In the genomic region with DNA sequence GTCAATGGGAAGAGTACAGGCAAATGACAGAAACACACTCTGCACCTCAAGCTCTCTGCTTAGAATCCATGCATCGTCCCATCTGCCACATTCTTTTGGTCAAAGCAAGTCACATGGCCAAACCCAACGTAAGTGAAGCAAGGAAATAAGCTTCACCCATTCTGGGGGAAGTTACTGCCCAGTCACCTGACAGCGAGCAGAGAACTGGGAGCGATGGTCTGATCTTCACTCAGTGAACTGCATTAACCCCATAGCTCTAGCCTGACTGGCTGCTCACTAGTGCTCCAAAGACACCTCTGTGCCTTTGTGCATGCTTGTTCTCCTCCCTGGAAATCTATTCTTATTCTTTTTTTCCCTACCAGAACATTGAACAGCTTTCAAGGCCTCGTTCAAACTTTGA, we compare ENCODE assay signal across 18 cellular contexts.
DNase-seq lines count a peak whose midpoint lies in the region; ATAC-seq, FAIRE-seq and TF ChIP-seq lines count a peak whose summit lies in the region.
"Had no signal": no experiment of that assay in that cellular context is flagged by ENCODE, and none has a peak within 500 bp of the region (broad histone marks: within the 10 kb centered on the region; RNA-seq: fewer than 3 reads in every experiment).

No MANE protein-coding gene starts in this region.

- H3K27me3 Mint-ChIP-seq in activated T-cell treated with anti-CD3 and anti-CD28 coated beads, Interleukin-2, amount 50 U/mL, for 24 hours = no peaks in the 10 kb centered on the region
- no peaks in the 10 kb centered on the region for H3K27me3 Mint-ChIP-seq in dendritic cell treated with granulocyte-macrophage colony-stimulating factor and Interleukin-4, amounts not matched to agents 40 ng/mL and 50 ng/mL, for 4 days

- no peaks in the 10 kb centered on the region for H3K9me3 Mint-ChIP-seq in activated T-cell treated with anti-CD3 and anti-CD28 coated beads, Interleukin-2, amount 50 U/mL, for 24 hours
- no peaks in the 10 kb centered on the region for H3K9me3 Mint-ChIP-seq in dendritic cell treated with granulocyte-macrophage colony-stimulating factor and Interleukin-4, amounts not matched to agents 40 ng/mL and 50 ng/mL, for 4 days

- intact Hi-C loops in dendritic cell treated with granulocyte-macrophage colony-stimulating factor and Interleukin-4, amounts not matched to agents 40 ng/mL and 50 ng/mL, for 4 days (cut with micrococcal nuclease) = loop anchor here (5.0 kb wide), 1 partner anchor 46 kb away; no protein-coding TSS in a partner anchor

- H3K36me3 Mint-ChIP-seq in activated T-cell treated with anti-CD3 and anti-CD28 coated beads, Interleukin-2, amount 50 U/mL, for 24 hours (ENCODE audit: low read depth) = peaks cover 77% of the 10 kb centered on the region
- peaks cover 85% of the 10 kb centered on the region for H3K36me3 Mint-ChIP-seq in dendritic cell treated with granulocyte-macrophage colony-stimulating factor and Interleukin-4, amounts not matched to agents 40 ng/mL and 50 ng/mL, for 4 days (ENCODE audit: low read depth)

- no peak for TF ChIP-seq POLR2A in GM12892 (IDR thresholded peaks at IDR 0.05; ENCODE audit: low read depth, low read length)

- ATAC-seq in HG03025 (IDR thresholded peaks at IDR 0.05; ENCODE audit: low FRiP score, unreplicated experiment) = no peak
- ATAC-seq: K562 had no signal

- no peak for DNase-seq in activated T-cell treated with anti-CD3 and anti-CD28 coated beads, Interleukin-2, amount 50 U/mL, for 24 hours
- DNase-seq in activated T-cell treated with anti-CD3 and anti-CD28 coated beads, Interleukin-2, amount 50 U/mL, for 48 hours = no peak
- no peak for DNase-seq in GM12892 (ENCODE audit: insufficient read length)
- peak; percentile 13 for DNase-seq in pons (ENCODE audit: low spot score)
- no peak for DNase-seq in NOMO-1 treated with dmso at 0.1 percent for 144 hours (lab: John Stamatoyannopoulos, UW; ENCODE audit: unreplicated experiment)
- no peak for DNase-seq in GF-D8 (lab: John Stamatoyannopoulos, UW)
- DNase-seq: DMS79 treated with DMSO at 0.1 percent for 48 hours; NCI-H1048; NCI-H2107; NCI-H345; NCI-H526 treated with DMSO at 0.1 percent for 48 hours; NK-92 treated with Interleukin-12 subunit alpha and Interleukin-12 subunit beta, amount 100 ng/mL, for 24 hours had no signal

- no peak overlapping the region for H3K4me3 Mint-ChIP-seq in activated T-cell treated with anti-CD3 and anti-CD28 coated beads, Interleukin-2, amount 50 U/mL, for 24 hours
- no peak overlapping the region for H3K4me3 Mint-ChIP-seq in dendritic cell treated with granulocyte-macrophage colony-stimulating factor and Interleukin-4, amounts not matched to agents 40 ng/mL and 50 ng/mL, for 4 days

- FAIRE-seq in GM12892 (lab: Jason Lieb, UNC) = peak; percentile 54
- FAIRE-seq: D721Med, G401.6, H54, K562 had no signal

- peak overlapping the region; percentile 9 for H3K27ac Mint-ChIP-seq in activated T-cell treated with anti-CD3 and anti-CD28 coated beads, Interleukin-2, amount 50 U/mL, for 24 hours
- H3K27ac Mint-ChIP-seq in dendritic cell treated with granulocyte-macrophage colony-stimulating factor and Interleukin-4, amounts not matched to agents 40 ng/mL and 50 ng/mL, for 4 days = peak overlapping the region; percentile 84

- peaks cover 31% of the 10 kb centered on the region for H3K4me1 Mint-ChIP-seq in activated T-cell treated with anti-CD3 and anti-CD28 coated beads, Interleukin-2, amount 50 U/mL, for 24 hours (ENCODE audit: low read depth)
- H3K4me1 Mint-ChIP-seq in dendritic cell treated with granulocyte-macrophage colony-stimulating factor and Interleukin-4, amounts not matched to agents 40 ng/mL and 50 ng/mL, for 4 days (ENCODE audit: low read depth) = peaks cover 64% of the 10 kb centered on the region
